11 cellular contexts compared by ENCODE assay signal in the genomic region with DNA sequence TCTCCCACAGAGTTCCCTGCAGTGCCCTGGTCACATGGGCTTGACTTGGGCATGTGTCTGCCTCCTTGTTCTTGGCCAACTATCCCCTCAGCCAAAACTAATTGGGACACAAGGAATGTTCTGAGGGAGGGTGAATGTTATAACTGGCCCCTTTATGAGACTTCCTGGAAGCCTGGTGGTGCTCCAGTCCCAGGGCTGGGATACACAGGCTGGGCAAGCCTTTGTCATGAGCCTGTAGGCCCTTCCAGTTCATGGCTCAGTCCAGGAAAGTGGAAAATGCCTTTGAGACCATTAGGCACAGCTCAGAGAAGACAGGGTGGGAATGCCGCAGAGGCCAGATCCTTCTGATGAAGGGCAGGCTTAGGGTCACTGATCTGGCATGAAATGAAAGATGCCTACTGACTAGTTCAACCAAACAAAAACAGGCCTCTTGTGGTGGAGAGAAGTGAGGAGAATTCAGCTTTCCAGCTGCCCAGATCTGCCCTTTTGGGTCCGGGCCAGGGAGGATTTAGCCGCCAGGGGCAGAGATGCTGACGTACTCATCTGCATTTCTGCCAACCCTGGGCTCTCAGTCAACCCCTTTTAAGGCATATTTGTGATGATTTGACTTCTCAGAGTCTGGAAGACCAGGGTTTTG.
DNase-seq lines count a peak whose midpoint lies in the region; ATAC-seq and TF ChIP-seq lines count a peak whose summit lies in the region.
"Had no signal": no experiment of that assay in that cellular context is flagged by ENCODE, and none has a peak within 500 bp of the region (broad histone marks: within the 10 kb centered on the region; RNA-seq: fewer than 3 reads in every experiment).

No MANE protein-coding gene starts in this region.

- H3K4me1 ChIP-seq in gastrocnemius medialis = no peaks in the 10 kb centered on the region
- H3K4me1 ChIP-seq: right lobe of liver had no signal

- intact Hi-C loops in MCF 10A (cut with micrococcal nuclease) = no loop called here
- intact Hi-C loops in left ventricle myocardium superior (cut with micrococcal nuclease) = no loop called here
- intact Hi-C loops in gastrocnemius medialis (cut with DNase I; ENCODE audit: low total_unique reads) = no loop called here

- H3K27me3 ChIP-seq in gastrocnemius medialis = no peaks in the 10 kb centered on the region
- H3K27me3 ChIP-seq: right lobe of liver had no signal

- TF ChIP-seq POLR2A in gastrocnemius medialis (IDR thresholded peaks at IDR 0.05) = no peak

- ATAC-seq in left ventricle myocardium superior = peak; percentile 95
- peak in 1 of 2 donors; percentile 64 for ATAC-seq in gastrocnemius medialis
- ATAC-seq in GM18873 (IDR thresholded peaks at IDR 0.05; ENCODE audit: low FRiP score, unreplicated experiment) = no peak
- ATAC-seq: right lobe of liver had no signal

- no peaks in the 10 kb centered on the region for H3K27me3 Mint-ChIP-seq in MCF 10A (ENCODE audit: insufficient read depth, unreplicated experiment)

- CTCF ChIA-PET in MCF 10A (lab: Yijun Ruan, JAX) = interaction anchor here (0.6 kb wide), 1 partner anchor 68 kb away, joined by 3 read pairs; no protein-coding TSS in a partner anchor

- H3K9me3 Mint-ChIP-seq in MCF 10A (ENCODE audit: unreplicated experiment) = no peaks in the 10 kb centered on the region

- TF ChIP-seq CTCF in MCF 10A (IDR thresholded peaks at IDR 0.05; ENCODE audit: unreplicated experiment) (no peak), gastrocnemius medialis (IDR thresholded peaks at IDR 0.05 in 4 of 5, conservative IDR thresholded peaks at IDR 0.05 in 1 of 5) (no peak)

- no peaks in the 10 kb centered on the region for H3K36me3 Mint-ChIP-seq in MCF 10A (ENCODE audit: insufficient read depth, unreplicated experiment)

- no peaks in the 10 kb centered on the region for H3K36me3 ChIP-seq in gastrocnemius medialis
- H3K36me3 ChIP-seq: right lobe of liver had no signal

- in situ Hi-C loops in gastrocnemius medialis (cut with MboI; ENCODE audit: low sequenced_read_pairs in 4 of 4) = no loop called here

- H3K9me3 ChIP-seq in gastrocnemius medialis = no peaks in the 10 kb centered on the region
- H3K9me3 ChIP-seq: right lobe of liver had no signal

- no peak overlapping the region for H3K27ac Mint-ChIP-seq in MCF 10A (ENCODE audit: low read depth, unreplicated experiment)

- peak overlapping the region in 2 of 4 donors; percentile 43 to 51 for H3K27ac ChIP-seq in gastrocnemius medialis
- H3K27ac ChIP-seq: epithelial cell of prostate, right lobe of liver had no signal

- no TSS peak for BruUV-seq in MCF 10A (replicated peaks; lab: Mats Ljungman, UMichigan)

- POLR2A ChIA-PET in MCF 10A (lab: Yijun Ruan, JAX) = no interaction called here

- no peak overlapping the region for H3K4me3 ChIP-seq in gastrocnemius medialis
- H3K4me3 ChIP-seq: right lobe of liver had no signal

- H3K4me1 Mint-ChIP-seq in MCF 10A (ENCODE audit: insufficient read depth, unreplicated experiment) = peaks cover 4% of the 10 kb centered on the region

- H3K4me3 Mint-ChIP-seq in MCF 10A (ENCODE audit: unreplicated experiment) = no peak overlapping the region

- peak; percentile 3 for DNase-seq in GM04504 (ENCODE audit: low read depth)
- DNase-seq in MCF 10A (ENCODE audit: unreplicated experiment) = peak; percentile 68
- peak; percentile 63 for DNase-seq in left ventricle myocardium superior
- peak; percentile 3 to 30 for DNase-seq in gastrocnemius medialis
- DNase-seq in NCI-H526 treated with DMSO at 0.1 percent for 48 hours (lab: John Stamatoyannopoulos, UW) = no peak
- no peak for DNase-seq in HuH-7 (ENCODE audit: low spot score)
- DNase-seq in NCI-H2171 (lab: John Stamatoyannopoulos, UW) = no peak
- DNase-seq: COR-L47, right lobe of liver had no signal

Comparison
In these comparisons a context has a peak if more than half of its experiments do, and no peak if none do; other contexts are left out.
1. DNase-seq: peak in GM04504 (single experiment), MCF 10A (single experiment), left ventricle myocardium superior (single experiment) and gastrocnemius medialis (2 of 2); none in NCI-H526 treated with DMSO at 0.1 percent for 48 hours (single experiment), HuH-7 (single experiment) and NCI-H2171 (single experiment).